In genomic region chr20:8867346-8867745, GRCh38 we compare ENCODE assay signal across 17 cellular contexts.
A peak's percentile ranks its signal among the peaks of the same experiment; 100 is the strongest.
DNase-seq lines count a peak whose midpoint lies in the region; ATAC-seq, FAIRE-seq and TF ChIP-seq lines count a peak whose summit lies in the region.
"Had no signal": no experiment of that assay in that cellular context is flagged by ENCODE, and none has a peak within 500 bp of the region (broad histone marks: within the 10 kb centered on the region; RNA-seq: fewer than 3 reads in every experiment).

No MANE protein-coding gene starts in this region.

- DNase-seq in NCI-H345 (lab: John Stamatoyannopoulos, UW) (peak; percentile 13), NCI-H345 treated with DMSO at 0.1 percent for 48 hours (lab: John Stamatoyannopoulos, UW; ENCODE audit: unreplicated experiment) (no peak), HAP-1 (ENCODE audit: low spot score in 2 of 2) (peak; percentile 35 to 57), NCI-H2227 (lab: John Stamatoyannopoulos, UW; ENCODE audit: unreplicated experiment) (peak; percentile 51), neural crest cell (ENCODE audit: low read depth, low spot score) (no peak), superior temporal gyrus (ENCODE audit: extremely low spot score) (no peak), GM12891 (ENCODE audit: insufficient read length, low spot score) (no peak)
- DNase-seq: 8988T; AML-193; CD4-positive, CD25-positive, alpha-beta regulatory T cell; DMS153; DND-41; GDM1 had no signal

- TF ChIP-seq CTCF in neural crest cell (conservative IDR thresholded peaks at IDR 0.05), result no peak

- H3K4me1 ChIP-seq in HAP-1, result peaks cover 38% of the 10 kb centered on the region

- H3K4me3 Mint-ChIP-seq in neural crest cell, result peak overlapping the region; percentile 12
- H3K4me3 Mint-ChIP-seq: CD4-positive, CD25-positive, alpha-beta regulatory T cell had no signal

- peaks cover 59% of the 10 kb centered on the region for H3K4me1 Mint-ChIP-seq in neural crest cell
- H3K4me1 Mint-ChIP-seq: CD4-positive, CD25-positive, alpha-beta regulatory T cell had no signal

- ATAC-seq in GM21390 (IDR thresholded peaks at IDR 0.05; ENCODE audit: unreplicated experiment), result no peak
- ATAC-seq: HCT116 had no signal

- no peaks in the 10 kb centered on the region for H3K36me3 Mint-ChIP-seq in neural crest cell (ENCODE audit: low read depth)
- H3K36me3 Mint-ChIP-seq: CD4-positive, CD25-positive, alpha-beta regulatory T cell had no signal

- H3K27me3 ChIP-seq in HAP-1 (ENCODE audit: low read depth), result no peaks in the 10 kb centered on the region
- H3K27me3 ChIP-seq: BLaER1 treated with 17β-estradiol and CSF1 and Interleukin-3, amounts not matched to agents 10 nM and 100 nM had no signal

- H3K36me3 ChIP-seq in HAP-1 (replicated peaks), result no peaks in the 10 kb centered on the region
- H3K36me3 ChIP-seq: BLaER1 treated with 17β-estradiol and CSF1 and Interleukin-3, amounts not matched to agents 10 nM and 100 nM had no signal

- H3K9me3 ChIP-seq in HAP-1, result no peaks in the 10 kb centered on the region
- H3K9me3 ChIP-seq: BLaER1 treated with 17β-estradiol and CSF1 and Interleukin-3, amounts not matched to agents 10 nM and 100 nM had no signal

- in situ Hi-C loops in HAP-1 (cut with MboI; ENCODE audit: low sequenced_read_pairs), result no loop called here

- no peak for TF ChIP-seq POLR2A in GM12891 (IDR thresholded peaks at IDR 0.05; ENCODE audit: low read depth, low read length)

- H3K4me3 ChIP-seq in HAP-1, result no peak overlapping the region
- H3K4me3 ChIP-seq: BLaER1 treated with 17β-estradiol and CSF1 and Interleukin-3, amounts not matched to agents 10 nM and 100 nM had no signal

- FAIRE-seq in GM12891 (lab: Jason Lieb, UNC), result no peak
- FAIRE-seq: GM19239 had no signal

- peak overlapping the region; percentile 48 for H3K27ac Mint-ChIP-seq in neural crest cell (ENCODE audit: unreplicated experiment)
- H3K27ac Mint-ChIP-seq: CD4-positive, CD25-positive, alpha-beta regulatory T cell had no signal

- H3K27me3 Mint-ChIP-seq in neural crest cell (ENCODE audit: low read depth), result no peaks in the 10 kb centered on the region
- H3K27me3 Mint-ChIP-seq: CD4-positive, CD25-positive, alpha-beta regulatory T cell had no signal

- H3K9me3 Mint-ChIP-seq in neural crest cell, result peaks cover 8% of the 10 kb centered on the region

TF ChIP-seq in GM12891, 5 proteins besides CTCF, POLR2A, EP300 and RAD21:
- TF ChIP-seq TAF1 (IDR thresholded peaks at IDR 0.05; ENCODE audit: low read depth, low read length) (no peak), POLR2AphosphoS5 (IDR thresholded peaks at IDR 0.05; ENCODE audit: low read depth, low read length) (no peak), POU2F2 (IDR thresholded peaks at IDR 0.05; ENCODE audit: low read depth, low read length) (no peak)

Comparison
In these comparisons a context has a peak if more than half of its experiments do, and no peak if none do; other contexts are left out.
1. DNase-seq: peak in NCI-H345 (single experiment), HAP-1 (2 of 2) and NCI-H2227 (single experiment); none in NCI-H345 treated with DMSO at 0.1 percent for 48 hours (single experiment), neural crest cell (single experiment), superior temporal gyrus (single experiment) and GM12891 (single experiment).